ENCODE assay signal across 9 cellular contexts in genomic region chr22:39314251-39314971, GRCh38. TPM values are rescaled to one million over a fixed set of nuclear protein-coding genes. Genes with fewer than 3 reads are reported as not detected.
DNase-seq lines count a peak whose midpoint lies in the region; ATAC-seq, FAIRE-seq and TF ChIP-seq lines count a peak whose summit lies in the region.
"Had no signal": no experiment of that assay in that cellular context is flagged by ENCODE, and none has a peak within 500 bp of the region (broad histone marks: within the 10 kb centered on the region; RNA-seq: fewer than 3 reads in every experiment).

No MANE protein-coding gene starts in this region.

- H4K20me1 ChIP-seq in BLaER1 treated with 17β-estradiol and CSF1 and Interleukin-3, amounts not matched to agents 10 nM and 100 nM = peaks cover 85 to 99% (median 96%) of the 10 kb centered on the region in 11 experiments
- H4K20me1 ChIP-seq in astrocyte (ENCODE audit: insufficient read depth, low read length) (peaks cover 98% of the 10 kb centered on the region), HepG2 (ENCODE audit: insufficient read depth, low read length) (peaks cover 72% of the 10 kb centered on the region)

- H2AFZ ChIP-seq in astrocyte (ENCODE audit: low read depth, low read length) (no peak overlapping the region), HepG2 (ENCODE audit: low read length) (no peak overlapping the region)

- H3K27me3 ChIP-seq in BLaER1 treated with 17β-estradiol and CSF1 and Interleukin-3, amounts not matched to agents 10 nM and 100 nM = no peaks in the 10 kb centered on the region
- H3K27me3 ChIP-seq in astrocyte (ENCODE audit: insufficient read depth, low read length) = no peaks in the 10 kb centered on the region
- no peaks in the 10 kb centered on the region; a peak in 1 of 5 replicates for H3K27me3 ChIP-seq in HepG2 (ENCODE audit: control insufficient read depth in 1 of 2, insufficient read depth in 2 of 2, low read length in 2 of 2)

- H3K36me3 ChIP-seq in BLaER1 treated with 17β-estradiol and CSF1 and Interleukin-3, amounts not matched to agents 10 nM and 100 nM = peaks cover 76 to 95% (median 92%) of the 10 kb centered on the region in 11 experiments
- H3K36me3 ChIP-seq in astrocyte (ENCODE audit: insufficient read depth, low read length) = peaks cover 62% of the 10 kb centered on the region
- H3K36me3 ChIP-seq in HepG2 (replicated peaks in 1 of 2; ENCODE audit: control insufficient read depth in 1 of 2, insufficient read depth in 2 of 2, low read length in 2 of 2) = peaks cover 44 to 68% of the 10 kb centered on the region in 2 experiments

- no peak for TF ChIP-seq RAD21 in HepG2 (CRISPR knock-in tag; IDR thresholded peaks at IDR 0.05)

- peaks cover 52% of the 10 kb centered on the region for H3K36me3 Mint-ChIP-seq in astrocyte (ENCODE audit: low read depth, unreplicated experiment)

- H3K4me3 Mint-ChIP-seq in astrocyte (ENCODE audit: unreplicated experiment) = peak overlapping the region; percentile 100

- no peak for TF ChIP-seq EP300 in HepG2 (IDR thresholded peaks at IDR 0.05; ENCODE audit: low read depth in 2 of 2, low read length in 2 of 2)
- TF ChIP-seq EP300 in HepG2 (CRISPR knock-in tag; IDR thresholded peaks at IDR 0.05; ENCODE audit: borderline replicate concordance) = no peak

- no peaks in the 10 kb centered on the region for H3K27me3 Mint-ChIP-seq in astrocyte (ENCODE audit: low read depth, unreplicated experiment)

- no peaks in the 10 kb centered on the region for H3K9me3 Mint-ChIP-seq in astrocyte (ENCODE audit: unreplicated experiment)

- no peak overlapping the region; a peak in 1 of 22 replicates for H3K27ac ChIP-seq in BLaER1 treated with 17β-estradiol and CSF1 and Interleukin-3, amounts not matched to agents 10 nM and 100 nM
- H3K27ac ChIP-seq in astrocyte (ENCODE audit: low read depth, low read length) (no peak overlapping the region), HepG2 (ENCODE audit: extremely low read length, insufficient read depth, low read length) (no peak overlapping the region)

- TF ChIP-seq POLR2A in HepG2 (IDR thresholded peaks at IDR 0.05; ENCODE audit: insufficient read depth in 1 of 2, low read depth in 2 of 2, low read length in 2 of 2) = peak; percentile 5 to 51; a peak in 3 of 4 replicates

- BruUV-seq in HepG2 (replicated peaks; lab: Mats Ljungman, UMichigan) = no TSS peak

- peak overlapping the region; percentile 90 to 99 (median 97); a peak in 21 of 22 replicates for H3K9ac ChIP-seq in BLaER1 treated with 17β-estradiol and CSF1 and Interleukin-3, amounts not matched to agents 10 nM and 100 nM
- peak overlapping the region; percentile 97 for H3K9ac ChIP-seq in astrocyte (ENCODE audit: low read length)
- H3K9ac ChIP-seq in HepG2 (ENCODE audit: insufficient read depth, low read depth, low read length) = no peak overlapping the region

- POLR2A ChIA-PET in HepG2 (lab: Yijun Ruan, JAX) = interaction anchor here (1.6 kb wide), 1 partner anchor 14 kb away, joined by 5 read pairs; no protein-coding TSS in a partner anchor

- H3K4me3 ChIP-seq in BLaER1 treated with 17β-estradiol and CSF1 and Interleukin-3, amounts not matched to agents 10 nM and 100 nM = peak overlapping the region in 9 of 10 experiments; percentile 78 to 97 (median 87); a peak in 14 of 20 replicates
- H3K4me3 ChIP-seq in HFF-Myc (replicated peaks; ENCODE audit: low read depth, low read length) (peak overlapping the region; percentile 98), astrocyte (ENCODE audit: insufficient read depth, low read depth, low read length) (peak overlapping the region; percentile 95), HepG2 (replicated peaks in 1 of 3; ENCODE audit: insufficient read depth in 1 of 3, low read depth in 2 of 3, low read length in 3 of 3) (peak overlapping the region in 1 of 3 experiments; percentile 9; a peak in 1 of 6 replicates)

- CTCF ChIA-PET in HepG2 (lab: Yijun Ruan, JAX; ENCODE audit: low intra/inter-chr PET ratio, low total read pairs) = no interaction called here

- H3K4me1 ChIP-seq in BLaER1 treated with 17β-estradiol and CSF1 and Interleukin-3, amounts not matched to agents 10 nM and 100 nM = peaks cover 76 to 88% (median 82%) of the 10 kb centered on the region in 10 experiments
- H3K4me1 ChIP-seq in astrocyte (ENCODE audit: insufficient read depth, low read length) = peaks cover 58% of the 10 kb centered on the region
- peaks cover 62% of the 10 kb centered on the region for H3K4me1 ChIP-seq in HepG2 (ENCODE audit: insufficient read depth, low read length)

- H3K79me2 ChIP-seq in astrocyte (ENCODE audit: insufficient read depth, low read length) (peaks cover 76% of the 10 kb centered on the region), HepG2 (ENCODE audit: insufficient read depth, low read length) (peaks cover 46% of the 10 kb centered on the region)

- ATAC-seq in HepG2 (no peak), HG03460 (IDR thresholded peaks at IDR 0.05; ENCODE audit: unreplicated experiment) (no peak), HG03159 (IDR thresholded peaks at IDR 0.05; ENCODE audit: unreplicated experiment) (no peak)

- in situ Hi-C loops in HepG2 (cut with HindIII; ENCODE audit: extremely low pct_ligation_motif_present, low pct_unique_long_range_greater_than_20kb) = loop anchor here (5.0 kb wide), 1 partner anchor 142 kb away; no protein-coding TSS in a partner anchor

- H3K4me1 Mint-ChIP-seq in astrocyte (ENCODE audit: low read depth, unreplicated experiment) = peaks cover 48% of the 10 kb centered on the region

- peak overlapping the region; percentile 79 for H3K27ac Mint-ChIP-seq in astrocyte (ENCODE audit: unreplicated experiment)

- TF ChIP-seq CTCF in HFF-Myc (IDR thresholded peaks at IDR 0.05; ENCODE audit: low read depth, low read length, missing control alignments) (no peak), astrocyte (IDR thresholded peaks at IDR 0.05; ENCODE audit: insufficient read depth, low read depth, low read length) (peak; percentile 14), HepG2 (CRISPR knock-in tag; IDR thresholded peaks at IDR 0.05) (0 out of 2 replicates have a peak, but pooled peaks have one; percentile 21)

- DNase-seq in HFF-Myc (ENCODE audit: extremely low read depth, low read depth) (no peak), astrocyte (ENCODE audit: low read depth) (no peak), HepG2 (ENCODE audit: low spot score) (no peak), NCI-H1048 (lab: John Stamatoyannopoulos, UW) (no peak), NCI-H2081 treated with DMSO at 0.1 percent for 48 hours (lab: John Stamatoyannopoulos, UW) (no peak)

- H3K4me2 ChIP-seq in BLaER1 treated with 17β-estradiol and CSF1 and Interleukin-3, amounts not matched to agents 10 nM and 100 nM = peak overlapping the region; percentile 90 to 100 (median 97)
- H3K4me2 ChIP-seq in astrocyte (ENCODE audit: low read length) (peak overlapping the region; percentile 97), HepG2 (ENCODE audit: low read depth, low read length) (no peak overlapping the region; the same call in 1 of the 2 replicates)

- H3K9me3 ChIP-seq in BLaER1 treated with 17β-estradiol and CSF1 and Interleukin-3, amounts not matched to agents 10 nM and 100 nM (replicated peaks in 1 of 11) = no peaks in the 10 kb centered on the region
- H3K9me3 ChIP-seq in astrocyte (ENCODE audit: insufficient read depth, low read depth, low read length) (no peaks in the 10 kb centered on the region), HepG2 (ENCODE audit: low read length) (no peaks in the 10 kb centered on the region)

- FAIRE-seq in astrocyte (lab: Jason Lieb, UNC) = no peak
- no peak for FAIRE-seq in HepG2 (lab: Jason Lieb, UNC)
- FAIRE-seq: HTR-8/SVneo had no signal

- intact Hi-C loops in HepG2 (cut with micrococcal nuclease; ENCODE audit: unreplicated experiment) = no loop called here

- 98% methylated on average over 10 of the region's 14 CpGs for WGBS in HepG2 (ENCODE audit: low lambda C conversion rate)

RNA-seq across cellular contexts. Expression of gene RPL3, which starts 5.0 kb away (rescaled TPM):
- total RNA-seq in astrocyte (1,056 and 1,182 TPM in 2 replicates), HepG2 (2016; rRNA removed; fragmentation: Illumina TruSeq; extraction: Trizol) (1,051 and 1,499 TPM in 2 replicates)
- total RNA-seq in HepG2 (2016; cell fraction: cytosol; rRNA removed; fragmentation: Illumina TruSeq; extraction: Trizol; ENCODE audit: low read depth) = 1,087 and 1,361 TPM in 2 replicates
- total RNA-seq in HepG2 (2016; cell fraction: insoluble cytoplasmic fraction; rRNA removed; fragmentation: Illumina TruSeq; extraction: Trizol) = 1,096 and 1,452 TPM in 2 replicates
- total RNA-seq in HepG2 (2016; cell fraction: membrane; rRNA removed; fragmentation: Illumina TruSeq; extraction: Trizol) = 2,264 and 2,553 TPM in 2 replicates
- total RNA-seq in HepG2 (2016; cell fraction: nucleus; rRNA removed; fragmentation: Illumina TruSeq; extraction: Trizol) = 614 and 672 TPM in 2 replicates
- polyA plus RNA-seq in HepG2 (2011; rRNA removed) = 3,218 and 3,279 TPM in 2 replicates
- polyA plus RNA-seq in HepG2 (2011; cell fraction: cytosol; rRNA removed) = 5,445 and 6,556 TPM in 2 replicates
- 1,725 and 2,021 TPM in 2 replicates for polyA plus RNA-seq in HepG2 (2011; cell fraction: nucleus; rRNA removed)
- 2,306 and 3,237 TPM in 2 replicates for polyA plus RNA-seq in HepG2 (2012)
- 2,660 and 3,068 TPM in 2 replicates for polyA plus RNA-seq in HepG2 (2016; cell fraction: cytosol; fragmentation: Illumina TruSeq; extraction: Trizol; ENCODE audit: low read depth)
- polyA plus RNA-seq in HepG2 (2016; cell fraction: insoluble cytoplasmic fraction; fragmentation: Illumina TruSeq; extraction: Trizol; ENCODE audit: low read depth) = 2,953 and 3,012 TPM in 2 replicates
- 4,441 and 4,891 TPM in 2 replicates for polyA plus RNA-seq in HepG2 (2016; cell fraction: membrane; fragmentation: Illumina TruSeq; extraction: Trizol; ENCODE audit: low read depth)
- 1,802 and 1,847 TPM in 2 replicates for polyA plus RNA-seq in HepG2 (2016; cell fraction: nucleus; fragmentation: Illumina TruSeq; extraction: Trizol; ENCODE audit: insufficient read depth, low read depth)
- polyA minus RNA-seq in HepG2 (2011; rRNA and poly(A)+ RNA removed; ENCODE audit: low replicate concordance) = 2,170 and 2,278 TPM in 2 replicates
- polyA minus RNA-seq in HepG2 (2011; cell fraction: cytosol; rRNA and poly(A)+ RNA removed) = 946 and 956 TPM in 2 replicates
- 510 and 805 TPM in 2 replicates for polyA minus RNA-seq in HepG2 (2011; cell fraction: nucleus; rRNA and poly(A)+ RNA removed)

RNA-seq across cellular contexts. Expression of gene SYNGR1, which starts 35.4 kb away (rescaled TPM):
- total RNA-seq in astrocyte = 12.0 and 14.1 TPM in 2 replicates
- total RNA-seq in HepG2 (2016; rRNA removed; fragmentation: Illumina TruSeq; extraction: Trizol) = 0.27 TPM in 1 of 2 replicates, not detected in the other
- 0.71 TPM in 2 replicates for total RNA-seq in HepG2 (2016; cell fraction: cytosol; rRNA removed; fragmentation: Illumina TruSeq; extraction: Trizol; ENCODE audit: low read depth)
- 0.21 and 0.39 TPM in 2 replicates for total RNA-seq in HepG2 (2016; cell fraction: insoluble cytoplasmic fraction; rRNA removed; fragmentation: Illumina TruSeq; extraction: Trizol)
- 0.19 and 0.48 TPM in 2 replicates for total RNA-seq in HepG2 (2016; cell fraction: membrane; rRNA removed; fragmentation: Illumina TruSeq; extraction: Trizol)
- total RNA-seq in HepG2 (2016; cell fraction: nucleus; rRNA removed; fragmentation: Illumina TruSeq; extraction: Trizol) = 0.25 TPM in 1 of 2 replicates, not detected in the other
- polyA plus RNA-seq in HepG2 (2011; rRNA removed) = 2.7 and 3.3 TPM in 2 replicates
- polyA plus RNA-seq in HepG2 (2011; cell fraction: cytosol; rRNA removed) = 2.1 and 3.4 TPM in 2 replicates
- polyA plus RNA-seq in HepG2 (2011; cell fraction: nucleus; rRNA removed) = 4.6 and 7.5 TPM in 2 replicates
- polyA plus RNA-seq in HepG2 (2012) = 2.1 and 2.8 TPM in 2 replicates
- polyA plus RNA-seq in HepG2 (2016; cell fraction: cytosol; fragmentation: Illumina TruSeq; extraction: Trizol; ENCODE audit: low read depth) = 1.6 and 1.8 TPM in 2 replicates
- polyA plus RNA-seq in HepG2 (2016; cell fraction: insoluble cytoplasmic fraction; fragmentation: Illumina TruSeq; extraction: Trizol; ENCODE audit: low read depth) = 0.53 and 1.0 TPM in 2 replicates
- 0.81 and 1.6 TPM in 2 replicates for polyA plus RNA-seq in HepG2 (2016; cell fraction: membrane; fragmentation: Illumina TruSeq; extraction: Trizol; ENCODE audit: low read depth)
- 1.7 and 2.3 TPM in 2 replicates for polyA plus RNA-seq in HepG2 (2016; cell fraction: nucleus; fragmentation: Illumina TruSeq; extraction: Trizol; ENCODE audit: insufficient read depth, low read depth)
- 0.82 and 3.0 TPM in 2 replicates for polyA minus RNA-seq in HepG2 (2011; rRNA and poly(A)+ RNA removed; ENCODE audit: low replicate concordance)
- 1.2 TPM in 1 of 2 replicates, not detected in the other for polyA minus RNA-seq in HepG2 (2011; cell fraction: cytosol; rRNA and poly(A)+ RNA removed)
- polyA minus RNA-seq in HepG2 (2011; cell fraction: nucleus; rRNA and poly(A)+ RNA removed) = 0.77 and 1.6 TPM in 2 replicates
